Comparison of ENCODE assay signal across 8 cellular contexts in genomic region chr2:197294260-197294659, GRCh38. TPM values are rescaled to one million over a fixed set of nuclear protein-coding genes. Genes with fewer than 3 reads are reported as not detected.
DNase-seq lines count a peak whose midpoint lies in the region; ATAC-seq and TF ChIP-seq lines count a peak whose summit lies in the region.

No MANE protein-coding gene starts in this region.

- H3K27ac ChIP-seq in osteoblast (ENCODE audit: low read depth, low read length), result no peak overlapping the region

- peaks cover 80% of the 10 kb centered on the region for H3K36me3 Mint-ChIP-seq in activated CD4-positive, alpha-beta T cell treated with anti-CD3 and anti-CD28 coated beads, Interleukin-2, amount 10 ng/mL, durations not matched to agents 7 days and 5 days (ENCODE audit: low read depth)

- no peak overlapping the region for H3K4me3 ChIP-seq in osteoblast (ENCODE audit: insufficient read depth, low read length)

- H3K9me3 Mint-ChIP-seq in activated CD4-positive, alpha-beta T cell treated with anti-CD3 and anti-CD28 coated beads, Interleukin-2, amount 10 ng/mL, durations not matched to agents 7 days and 5 days, result peaks cover 20% of the 10 kb centered on the region

- POLR2A ChIA-PET in activated CD4-positive, alpha-beta T cell treated with anti-CD3 and anti-CD28 coated beads, Interleukin-2, amount 10 ng/mL, durations not matched to agents 7 days and 5 days (lab: Charles Lee), result no interaction called here

- CTCF ChIA-PET in activated CD4-positive, alpha-beta T cell treated with anti-CD3 and anti-CD28 coated beads, Interleukin-2, amount 10 ng/mL, durations not matched to agents 7 days and 5 days (lab: Charles Lee), result interaction anchor here (1.0 to 2.7 kb wide), 6 partner anchors 9 to 87 kb away, joined by 3 to 13 read pairs (median 4); no protein-coding TSS in a partner anchor

- H3K27me3 Mint-ChIP-seq in activated CD4-positive, alpha-beta T cell treated with anti-CD3 and anti-CD28 coated beads, Interleukin-2, amount 10 ng/mL, durations not matched to agents 7 days and 5 days, result no peaks in the 10 kb centered on the region

- peaks cover 91% of the 10 kb centered on the region for H3K4me1 Mint-ChIP-seq in activated CD4-positive, alpha-beta T cell treated with anti-CD3 and anti-CD28 coated beads, Interleukin-2, amount 10 ng/mL, durations not matched to agents 7 days and 5 days

- H3K4me1 ChIP-seq in osteoblast (ENCODE audit: insufficient read depth, low read length), result peaks cover 16% of the 10 kb centered on the region

- peak overlapping the region; percentile 47 for H3K4me2 ChIP-seq in osteoblast (ENCODE audit: insufficient read depth, low read length)

- TF ChIP-seq CTCF in osteoblast (IDR thresholded peaks at IDR 0.05; ENCODE audit: extremely low read depth, low read depth, low read length), result no peak

- peak overlapping the region; percentile 72 for H2AFZ ChIP-seq in osteoblast (ENCODE audit: low read length)

- ATAC-seq in GM18907 (IDR thresholded peaks at IDR 0.05; ENCODE audit: unreplicated experiment), result peak; percentile 45
- ATAC-seq in HG02840 (IDR thresholded peaks at IDR 0.05; ENCODE audit: low FRiP score, unreplicated experiment), result peak; percentile 40

- no peaks in the 10 kb centered on the region for H4K20me1 ChIP-seq in osteoblast (ENCODE audit: insufficient read depth, low read length)

- peaks cover 19% of the 10 kb centered on the region for H3K79me2 ChIP-seq in osteoblast (ENCODE audit: insufficient read depth, low read length)

- H3K27me3 ChIP-seq in osteoblast (ENCODE audit: insufficient read depth, low read length), result no peaks in the 10 kb centered on the region

- H3K27ac Mint-ChIP-seq in activated CD4-positive, alpha-beta T cell treated with anti-CD3 and anti-CD28 coated beads, Interleukin-2, amount 10 ng/mL, durations not matched to agents 7 days and 5 days, result peak overlapping the region; percentile 88

- H3K36me3 ChIP-seq in osteoblast (ENCODE audit: insufficient read depth, low read length), result no peaks in the 10 kb centered on the region

- H3K9me3 ChIP-seq in osteoblast (ENCODE audit: low read depth, low read length), result no peaks in the 10 kb centered on the region

- H3K4me3 Mint-ChIP-seq in activated CD4-positive, alpha-beta T cell treated with anti-CD3 and anti-CD28 coated beads, Interleukin-2, amount 10 ng/mL, durations not matched to agents 7 days and 5 days, result peak overlapping the region; percentile 61

- peak; percentile 44 for DNase-seq in activated CD4-positive, alpha-beta T cell treated with anti-CD3 and anti-CD28 coated beads, Interleukin-2, amount 10 ng/mL, durations not matched to agents 7 days and 5 days
- no peak for DNase-seq in osteoblast (ENCODE audit: insufficient read length, low spot score, missing footprints)
- no peak for DNase-seq in OCI-M2 (lab: John Stamatoyannopoulos, UW; ENCODE audit: unreplicated experiment)
- DNase-seq in DMS 273 (lab: John Stamatoyannopoulos, UW; ENCODE audit: unreplicated experiment), result no peak
- no peak for DNase-seq in SIG-M5 treated with dmso at 0.1 percent for 504 hours (lab: John Stamatoyannopoulos, UW; ENCODE audit: unreplicated experiment)
- no peak for DNase-seq in mesenteric fat pad (ENCODE audit: low spot score)

RNA-seq across cellular contexts. Expression of gene ANKRD44, which starts 16.3 kb away (rescaled TPM):
- total RNA-seq in activated CD4-positive, alpha-beta T cell treated with anti-CD3 and anti-CD28 coated beads, Interleukin-2, amount 10 ng/mL, durations not matched to agents 7 days and 5 days, result 100 to 1,000 TPM; 223 to 283 TPM
- 44.5 and 56.3 TPM in 2 replicates for total RNA-seq in osteoblast
- total RNA-seq in mesenteric fat pad, result 26.0 TPM
